Comparison of ENCODE assay signal across 1 cellular context in genomic region chr5:111308951-111309350, GRCh38.
TF ChIP-seq lines count a peak whose summit lies in the region.

No MANE protein-coding gene starts in this region.

TF ChIP-seq in WTC11, 78 proteins besides CTCF, POLR2A, EP300 and RAD21 (continued from another document):
- TF ChIP-seq MLX (CRISPR knock-in tag; IDR thresholded peaks at IDR 0.05) (no peak), ATF2 (CRISPR knock-in tag; IDR thresholded peaks at IDR 0.05; ENCODE audit: borderline replicate concordance, low read depth) (no peak), GRHL2 (CRISPR knock-in tag; IDR thresholded peaks at IDR 0.05; ENCODE audit: insufficient replicate concordance, severe bottlenecking) (no peak), FOXJ3 (CRISPR knock-in tag; IDR thresholded peaks at IDR 0.05; ENCODE audit: borderline replicate concordance) (no peak), GABPB1 (CRISPR knock-in tag; IDR thresholded peaks at IDR 0.05) (no peak)
